Comparison of ENCODE assay signal across 8 cellular contexts in genomic region chr9:122263699-122264349, GRCh38. TPM values are rescaled to one million over a fixed set of nuclear protein-coding genes. Genes with fewer than 3 reads are reported as not detected.
DNase-seq lines count a peak whose midpoint lies in the region; FAIRE-seq and TF ChIP-seq lines count a peak whose summit lies in the region.

No MANE protein-coding gene starts in this region.

- H3K27me3 ChIP-seq in astrocyte (ENCODE audit: insufficient read depth, low read length) (no peaks in the 10 kb centered on the region), layer of hippocampus (ENCODE audit: control insufficient read depth, insufficient read depth, low read length) (no peaks in the 10 kb centered on the region), thyroid gland (no peaks in the 10 kb centered on the region)

- peaks cover 70% of the 10 kb centered on the region for H3K79me2 ChIP-seq in astrocyte (ENCODE audit: insufficient read depth, low read length)

- H3K9ac ChIP-seq in astrocyte (ENCODE audit: low read length): peak overlapping the region; percentile 97

- peak overlapping the region; percentile 92 for H3K4me2 ChIP-seq in astrocyte (ENCODE audit: low read length)

- TF ChIP-seq POLR2A in thyroid gland (IDR thresholded peaks at IDR 0.05): no peak

- WGBS in thyroid gland, 2 donors: 18% methylated on average over 13 of the region's 13 CpGs

- in situ Hi-C loops in ACHN (cut with HindIII; ENCODE audit: low pct_ligation_motif_present, low pct_unique_long_range_greater_than_20kb, low sequenced_read_pairs): no loop called here

- peak overlapping the region; percentile 99 for H3K4me3 Mint-ChIP-seq in astrocyte (ENCODE audit: unreplicated experiment)

- peak overlapping the region; percentile 97 for H3K27ac ChIP-seq in astrocyte (ENCODE audit: low read depth, low read length)
- peak overlapping the region; percentile 96 for H3K27ac ChIP-seq in layer of hippocampus (ENCODE audit: low read depth, low read length)
- peak overlapping the region; percentile 56 to 90 (median 83) for H3K27ac ChIP-seq in thyroid gland

- peaks cover 23% of the 10 kb centered on the region for H4K20me1 ChIP-seq in astrocyte (ENCODE audit: insufficient read depth, low read length)

- no peaks in the 10 kb centered on the region for H3K9me3 Mint-ChIP-seq in astrocyte (ENCODE audit: unreplicated experiment)

- FAIRE-seq in astrocyte (lab: Jason Lieb, UNC): no peak

- DNase-seq in ACHN (peak; percentile 30), HFF-Myc (ENCODE audit: extremely low read depth, low read depth) (no peak), astrocyte (ENCODE audit: low read depth) (peak; percentile 12), thyroid gland (no peak), NCI-H524 (lab: John Stamatoyannopoulos, UW) (no peak), DMS153 treated with DMSO at 0.1 percent for 48 hours (lab: John Stamatoyannopoulos, UW; ENCODE audit: unreplicated experiment) (no peak)
- DNase-seq in stimulated activated CD4-positive, alpha-beta T cell treated with anti-CD3 and anti-CD28 coated beads, Interleukin-4, amount 100 ng/mL, for 4 hours: no peak

- peaks cover 9% of the 10 kb centered on the region for H3K4me1 Mint-ChIP-seq in astrocyte (ENCODE audit: low read depth, unreplicated experiment)

- intact Hi-C loops in thyroid gland (cut with DNase I): no loop called here

- H3K27ac Mint-ChIP-seq in astrocyte (ENCODE audit: unreplicated experiment): peak overlapping the region; percentile 100

- peaks cover 2% of the 10 kb centered on the region for H3K36me3 Mint-ChIP-seq in astrocyte (ENCODE audit: low read depth, unreplicated experiment)

- no peaks in the 10 kb centered on the region for H3K9me3 ChIP-seq in astrocyte (ENCODE audit: insufficient read depth, low read depth, low read length)
- H3K9me3 ChIP-seq in thyroid gland: no peaks in the 10 kb centered on the region

- H3K4me1 ChIP-seq in astrocyte (ENCODE audit: insufficient read depth, low read length) (peaks cover 19% of the 10 kb centered on the region), thyroid gland (peaks cover 21 to 34% of the 10 kb centered on the region in 2 donors)

- H3K4me3 ChIP-seq in HFF-Myc (replicated peaks; ENCODE audit: low read depth, low read length): peak overlapping the region; percentile 80
- H3K4me3 ChIP-seq in astrocyte (ENCODE audit: insufficient read depth, low read depth, low read length): peak overlapping the region; percentile 99
- H3K4me3 ChIP-seq in thyroid gland (replicated peaks in 1 of 3): peak overlapping the region; percentile 2 to 68 (median 61)

- H3K36me3 ChIP-seq in astrocyte (ENCODE audit: insufficient read depth, low read length) (peaks cover 9% of the 10 kb centered on the region), thyroid gland (peaks cover 8 to 16% of the 10 kb centered on the region in 2 donors)

- TF ChIP-seq CTCF in HFF-Myc (IDR thresholded peaks at IDR 0.05; ENCODE audit: low read depth, low read length, missing control alignments) (no peak), astrocyte (IDR thresholded peaks at IDR 0.05; ENCODE audit: insufficient read depth, low read depth, low read length) (no peak), thyroid gland (IDR thresholded peaks at IDR 0.05) (no peak)

- no peaks in the 10 kb centered on the region for H3K27me3 Mint-ChIP-seq in astrocyte (ENCODE audit: low read depth, unreplicated experiment)

- H2AFZ ChIP-seq in astrocyte (ENCODE audit: low read depth, low read length): peak overlapping the region; percentile 98

RNA-seq across cellular contexts. Expression of gene RBM18, which starts 0.8 kb away (rescaled TPM):
- total RNA-seq in astrocyte (28.6 and 29.1 TPM in 2 replicates), thyroid gland (10 to 100 TPM; 12.1 to 15.2 (median 13.7) TPM)

RNA-seq across cellular contexts. Expression of gene MRRF, which starts 0.9 kb away (rescaled TPM):
- total RNA-seq in astrocyte (24.0 and 24.1 TPM in 2 replicates), thyroid gland (10 to 100 TPM; 40.9 to 56.0 (median 52.0) TPM)

RNA-seq across cellular contexts. Expression of gene LHX6, which starts 35.1 kb away (rescaled TPM):
- 0.34 and 0.53 TPM in 2 replicates for total RNA-seq in astrocyte
- total RNA-seq in thyroid gland: 1 to 10 TPM; 1.3 to 4.4 (median 1.7) TPM

Comparison
In these comparisons a context has a peak if more than half of its experiments do, and no peak if none do; other contexts are left out.
1. DNase-seq: peak in ACHN (single experiment) and astrocyte (single experiment); none in HFF-Myc (single experiment), thyroid gland (0 of 2), NCI-H524 (0 of 2), stimulated activated CD4-positive, alpha-beta T cell treated with anti-CD3 and anti-CD28 coated beads, Interleukin-4, amount 100 ng/mL, for 4 hours (0 of 2) and DMS153 treated with DMSO at 0.1 percent for 48 hours (single experiment).
2. Peak in every context shown above with its lines, with median percentiles within 50 percentile points of each other: H3K4me3 ChIP-seq and H3K27ac ChIP-seq.